ENCODE assay signal across 2 cellular contexts in the genomic region with DNA sequence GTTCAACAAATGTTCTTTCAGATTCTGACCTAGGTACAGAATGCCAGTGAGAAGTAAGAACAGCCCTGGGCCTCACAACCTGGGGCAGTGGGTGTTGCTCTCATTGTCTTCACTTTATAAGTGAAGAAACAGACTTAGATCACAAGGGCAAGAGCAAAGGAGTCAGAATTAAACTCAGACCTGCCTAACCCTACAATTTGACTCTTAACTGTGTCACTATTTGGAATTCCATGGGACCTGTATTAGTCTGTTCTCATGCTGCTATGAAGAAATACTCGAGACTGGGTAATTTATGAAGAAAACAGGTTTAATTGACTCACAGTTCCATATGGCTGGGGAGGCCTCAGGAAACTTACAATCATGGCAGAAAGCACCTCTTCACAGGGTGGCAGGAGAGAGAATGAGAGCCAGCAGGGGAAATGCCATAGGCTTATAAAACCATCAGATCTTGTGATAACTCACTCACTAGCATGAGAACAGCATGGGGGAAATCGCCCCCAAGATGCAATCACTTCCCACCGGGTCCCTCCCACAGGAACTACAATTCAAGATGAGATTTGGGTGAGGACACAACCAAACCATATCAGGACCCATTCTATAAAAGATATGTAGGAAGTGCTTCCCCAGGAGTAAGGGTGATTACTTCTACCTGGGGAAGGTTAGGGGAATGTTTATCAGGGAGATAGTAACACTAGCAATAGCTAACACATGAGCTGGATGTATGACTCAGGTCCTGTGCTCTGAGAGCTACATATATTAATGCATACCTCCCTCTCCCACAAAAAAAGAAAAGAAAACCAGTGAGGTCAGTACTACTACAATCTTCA.
TF ChIP-seq lines count a peak whose summit lies in the region.

No MANE protein-coding gene starts in this region.

TF ChIP-seq in HepG2, 621 proteins besides CTCF, POLR2A, EP300 and RAD21:
- 0 out of 2 replicates have a peak, but pooled peaks have one; percentile 3 for TF ChIP-seq FOSL2 (CRISPR knock-in tag; IDR thresholded peaks at IDR 0.05)
- TF ChIP-seq ZNF180 (CRISPR knock-in tag; IDR thresholded peaks at IDR 0.05; ENCODE audit: borderline replicate concordance, low read depth): no peak
- no peak for TF ChIP-seq SOX6 (IDR thresholded peaks at IDR 0.05)
- TF ChIP-seq SOX6 (CRISPR knock-in tag; IDR thresholded peaks at IDR 0.05): 0 out of 2 replicates have a peak, but pooled peaks have one; percentile 11
- TF ChIP-seq ZFY (CRISPR knock-in tag; IDR thresholded peaks at IDR 0.05): no peak
- TF ChIP-seq RBFOX2 (IDR thresholded peaks at IDR 0.05; ENCODE audit: low read depth, low read length): no peak
- no peak for TF ChIP-seq YEATS2 (CRISPR knock-in tag; IDR thresholded peaks at IDR 0.05; ENCODE audit: borderline replicate concordance)

TF ChIP-seq in SK-N-SH, 30 proteins besides CTCF, POLR2A, EP300 and RAD21:
- peak; percentile 67 for TF ChIP-seq RXRA (IDR thresholded peaks at IDR 0.05; ENCODE audit: borderline replicate concordance, low read depth)
- no peak for TF ChIP-seq GATA2 (CRISPR knock-in tag; IDR thresholded peaks at IDR 0.05)
- TF ChIP-seq FOSL2 (IDR thresholded peaks at IDR 0.05; ENCODE audit: borderline replicate concordance, low read depth): peak; percentile 90
- TF ChIP-seq TCF12 (IDR thresholded peaks at IDR 0.05): peak; percentile 79
- TF ChIP-seq SMC3 (IDR thresholded peaks at IDR 0.05; ENCODE audit: low read depth, low read length): no peak
- TF ChIP-seq RFX5 (IDR thresholded peaks at IDR 0.05; ENCODE audit: low read length): no peak
- TF ChIP-seq, protein P1, sequence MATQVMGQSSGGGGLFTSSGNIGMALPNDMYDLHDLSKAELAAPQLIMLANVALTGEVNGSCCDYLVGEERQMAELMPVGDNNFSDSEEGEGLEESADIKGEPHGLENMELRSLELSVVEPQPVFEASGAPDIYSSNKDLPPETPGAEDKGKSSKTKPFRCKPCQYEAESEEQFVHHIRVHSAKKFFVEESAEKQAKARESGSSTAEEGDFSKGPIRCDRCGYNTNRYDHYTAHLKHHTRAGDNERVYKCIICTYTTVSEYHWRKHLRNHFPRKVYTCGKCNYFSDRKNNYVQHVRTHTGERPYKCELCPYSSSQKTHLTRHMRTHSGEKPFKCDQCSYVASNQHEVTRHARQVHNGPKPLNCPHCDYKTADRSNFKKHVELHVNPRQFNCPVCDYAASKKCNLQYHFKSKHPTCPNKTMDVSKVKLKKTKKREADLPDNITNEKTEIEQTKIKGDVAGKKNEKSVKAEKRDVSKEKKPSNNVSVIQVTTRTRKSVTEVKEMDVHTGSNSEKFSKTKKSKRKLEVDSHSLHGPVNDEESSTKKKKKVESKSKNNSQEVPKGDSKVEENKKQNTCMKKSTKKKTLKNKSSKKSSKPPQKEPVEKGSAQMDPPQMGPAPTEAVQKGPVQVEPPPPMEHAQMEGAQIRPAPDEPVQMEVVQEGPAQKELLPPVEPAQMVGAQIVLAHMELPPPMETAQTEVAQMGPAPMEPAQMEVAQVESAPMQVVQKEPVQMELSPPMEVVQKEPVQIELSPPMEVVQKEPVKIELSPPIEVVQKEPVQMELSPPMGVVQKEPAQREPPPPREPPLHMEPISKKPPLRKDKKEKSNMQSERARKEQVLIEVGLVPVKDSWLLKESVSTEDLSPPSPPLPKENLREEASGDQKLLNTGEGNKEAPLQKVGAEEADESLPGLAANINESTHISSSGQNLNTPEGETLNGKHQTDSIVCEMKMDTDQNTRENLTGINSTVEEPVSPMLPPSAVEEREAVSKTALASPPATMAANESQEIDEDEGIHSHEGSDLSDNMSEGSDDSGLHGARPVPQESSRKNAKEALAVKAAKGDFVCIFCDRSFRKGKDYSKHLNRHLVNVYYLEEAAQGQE (IDR thresholded peaks at IDR 0.05; ENCODE audit: low read depth, low read length): no peak
- TF ChIP-seq, protein P2, sequence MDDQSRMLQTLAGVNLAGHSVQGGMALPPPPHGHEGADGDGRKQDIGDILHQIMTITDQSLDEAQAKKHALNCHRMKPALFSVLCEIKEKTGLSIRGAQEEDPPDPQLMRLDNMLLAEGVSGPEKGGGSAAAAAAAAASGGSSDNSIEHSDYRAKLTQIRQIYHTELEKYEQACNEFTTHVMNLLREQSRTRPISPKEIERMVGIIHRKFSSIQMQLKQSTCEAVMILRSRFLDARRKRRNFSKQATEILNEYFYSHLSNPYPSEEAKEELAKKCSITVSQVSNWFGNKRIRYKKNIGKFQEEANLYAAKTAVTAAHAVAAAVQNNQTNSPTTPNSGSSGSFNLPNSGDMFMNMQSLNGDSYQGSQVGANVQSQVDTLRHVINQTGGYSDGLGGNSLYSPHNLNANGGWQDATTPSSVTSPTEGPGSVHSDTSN (IDR thresholded peaks at IDR 0.05): peak; percentile 54
- TF ChIP-seq, protein P3, sequence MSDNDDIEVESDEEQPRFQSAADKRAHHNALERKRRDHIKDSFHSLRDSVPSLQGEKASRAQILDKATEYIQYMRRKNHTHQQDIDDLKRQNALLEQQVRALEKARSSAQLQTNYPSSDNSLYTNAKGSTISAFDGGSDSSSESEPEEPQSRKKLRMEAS (IDR thresholded peaks at IDR 0.05; ENCODE audit: low read depth): no peak
- no peak for TF ChIP-seq EZH2phosphoT487 (IDR thresholded peaks at IDR 0.05; ENCODE audit: borderline replicate concordance, low read depth)
- no peak for TF ChIP-seq NRF1 (IDR thresholded peaks at IDR 0.05; ENCODE audit: low read depth, low read length)
- TF ChIP-seq, protein P4, sequence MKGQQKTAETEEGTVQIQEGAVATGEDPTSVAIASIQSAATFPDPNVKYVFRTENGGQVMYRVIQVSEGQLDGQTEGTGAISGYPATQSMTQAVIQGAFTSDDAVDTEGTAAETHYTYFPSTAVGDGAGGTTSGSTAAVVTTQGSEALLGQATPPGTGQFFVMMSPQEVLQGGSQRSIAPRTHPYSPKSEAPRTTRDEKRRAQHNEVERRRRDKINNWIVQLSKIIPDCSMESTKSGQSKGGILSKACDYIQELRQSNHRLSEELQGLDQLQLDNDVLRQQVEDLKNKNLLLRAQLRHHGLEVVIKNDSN (IDR thresholded peaks at IDR 0.05; ENCODE audit: borderline replicate concordance, low read depth): no peak; the same call in 1 of the 2 replicates
- TF ChIP-seq FOXJ3 (CRISPR knock-in tag; IDR thresholded peaks at IDR 0.05): no peak
- peak; percentile 60 for TF ChIP-seq NFIC (IDR thresholded peaks at IDR 0.05; ENCODE audit: borderline replicate concordance)
- no peak for TF ChIP-seq MXI1 (IDR thresholded peaks at IDR 0.05; ENCODE audit: low read depth, low read length)
- TF ChIP-seq MEF2A (IDR thresholded peaks at IDR 0.05; ENCODE audit: borderline replicate concordance, low read depth): 0 out of 2 replicates have a peak, but pooled peaks have one; percentile 44
- TF ChIP-seq POLR2AphosphoS5 (IDR thresholded peaks at IDR 0.05; ENCODE audit: low read depth, low read length): peak; percentile 22; the same call in 1 of the 2 replicates
- peak; percentile 90 for TF ChIP-seq JUND (IDR thresholded peaks at IDR 0.05)
- TF ChIP-seq SIN3A (IDR thresholded peaks at IDR 0.05; ENCODE audit: borderline replicate concordance, low read depth, low read length): no peak
- TF ChIP-seq FOXM1 (IDR thresholded peaks at IDR 0.05; ENCODE audit: low read depth): peak; percentile 81; the same call in 1 of the 2 replicates
- TF ChIP-seq CHD2 (IDR thresholded peaks at IDR 0.05; ENCODE audit: low read length, partially characterized antibody): no peak
- no peak for TF ChIP-seq GABPA (IDR thresholded peaks at IDR 0.05; ENCODE audit: low read depth)
- TF ChIP-seq TAF1 (IDR thresholded peaks at IDR 0.05; ENCODE audit: borderline replicate concordance, low read depth, low read length): no peak
- TF ChIP-seq YY1 (IDR thresholded peaks at IDR 0.05; ENCODE audit: low read depth): no peak
- TF ChIP-seq, protein P5, sequence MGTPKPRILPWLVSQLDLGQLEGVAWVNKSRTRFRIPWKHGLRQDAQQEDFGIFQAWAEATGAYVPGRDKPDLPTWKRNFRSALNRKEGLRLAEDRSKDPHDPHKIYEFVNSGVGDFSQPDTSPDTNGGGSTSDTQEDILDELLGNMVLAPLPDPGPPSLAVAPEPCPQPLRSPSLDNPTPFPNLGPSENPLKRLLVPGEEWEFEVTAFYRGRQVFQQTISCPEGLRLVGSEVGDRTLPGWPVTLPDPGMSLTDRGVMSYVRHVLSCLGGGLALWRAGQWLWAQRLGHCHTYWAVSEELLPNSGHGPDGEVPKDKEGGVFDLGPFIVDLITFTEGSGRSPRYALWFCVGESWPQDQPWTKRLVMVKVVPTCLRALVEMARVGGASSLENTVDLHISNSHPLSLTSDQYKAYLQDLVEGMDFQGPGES (IDR thresholded peaks at IDR 0.05; ENCODE audit: low read depth, low read length): no peak
- peak; percentile 73 for TF ChIP-seq TEAD4 (IDR thresholded peaks at IDR 0.05; ENCODE audit: borderline replicate concordance, insufficient read depth)
- no peak; the same call in 1 of the 2 replicates for TF ChIP-seq ELF1 (IDR thresholded peaks at IDR 0.05)
- TF ChIP-seq, protein P6, sequence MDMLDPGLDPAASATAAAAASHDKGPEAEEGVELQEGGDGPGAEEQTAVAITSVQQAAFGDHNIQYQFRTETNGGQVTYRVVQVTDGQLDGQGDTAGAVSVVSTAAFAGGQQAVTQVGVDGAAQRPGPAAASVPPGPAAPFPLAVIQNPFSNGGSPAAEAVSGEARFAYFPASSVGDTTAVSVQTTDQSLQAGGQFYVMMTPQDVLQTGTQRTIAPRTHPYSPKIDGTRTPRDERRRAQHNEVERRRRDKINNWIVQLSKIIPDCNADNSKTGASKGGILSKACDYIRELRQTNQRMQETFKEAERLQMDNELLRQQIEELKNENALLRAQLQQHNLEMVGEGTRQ (IDR thresholded peaks at IDR 0.05; ENCODE audit: borderline replicate concordance, low read depth, low read length): no peak
- TF ChIP-seq RCOR1 (IDR thresholded peaks at IDR 0.05; ENCODE audit: low read length): no peak
- TF ChIP-seq, protein P7, sequence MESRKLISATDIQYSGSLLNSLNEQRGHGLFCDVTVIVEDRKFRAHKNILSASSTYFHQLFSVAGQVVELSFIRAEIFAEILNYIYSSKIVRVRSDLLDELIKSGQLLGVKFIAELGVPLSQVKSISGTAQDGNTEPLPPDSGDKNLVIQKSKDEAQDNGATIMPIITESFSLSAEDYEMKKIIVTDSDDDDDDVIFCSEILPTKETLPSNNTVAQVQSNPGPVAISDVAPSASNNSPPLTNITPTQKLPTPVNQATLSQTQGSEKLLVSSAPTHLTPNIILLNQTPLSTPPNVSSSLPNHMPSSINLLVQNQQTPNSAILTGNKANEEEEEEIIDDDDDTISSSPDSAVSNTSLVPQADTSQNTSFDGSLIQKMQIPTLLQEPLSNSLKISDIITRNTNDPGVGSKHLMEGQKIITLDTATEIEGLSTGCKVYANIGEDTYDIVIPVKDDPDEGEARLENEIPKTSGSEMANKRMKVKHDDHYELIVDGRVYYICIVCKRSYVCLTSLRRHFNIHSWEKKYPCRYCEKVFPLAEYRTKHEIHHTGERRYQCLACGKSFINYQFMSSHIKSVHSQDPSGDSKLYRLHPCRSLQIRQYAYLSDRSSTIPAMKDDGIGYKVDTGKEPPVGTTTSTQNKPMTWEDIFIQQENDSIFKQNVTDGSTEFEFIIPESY (IDR thresholded peaks at IDR 0.05; ENCODE audit: borderline replicate concordance, low read depth): peak; percentile 76; the same call in 1 of the 2 replicates
